27 cellular contexts compared by ENCODE assay signal in the genomic region with DNA sequence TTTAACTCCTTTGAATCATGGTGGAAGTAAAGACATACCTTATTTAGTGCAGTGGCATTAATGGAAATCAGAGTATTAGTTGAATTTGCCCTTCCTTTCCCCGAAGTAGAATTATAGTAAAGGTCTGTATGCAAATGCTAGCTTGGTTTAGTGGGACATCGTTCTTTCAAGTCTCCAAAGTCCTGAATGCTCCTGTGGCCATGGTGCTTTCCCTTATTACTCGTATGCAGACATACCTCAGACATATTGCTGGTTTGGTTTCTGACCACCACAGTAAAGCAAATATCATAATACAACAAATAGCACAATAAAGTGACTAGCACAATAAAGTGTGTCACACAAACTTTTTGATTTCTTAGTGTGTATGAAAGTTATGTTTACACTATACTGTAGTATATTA.
"Had no signal": no experiment of that assay in that cellular context is flagged by ENCODE, and none has a peak within 500 bp of the region (broad histone marks: within the 10 kb centered on the region; RNA-seq: fewer than 3 reads in every experiment).

No MANE protein-coding gene starts in this region.

- H2AFZ ChIP-seq: hepatocyte, neural progenitor cell, parathyroid adenoma had no signal

- H3K4me3 ChIP-seq: colonic mucosa, esophagus muscularis mucosa, gastroesophageal sphincter, heart left ventricle, hepatocyte, left lung, neural progenitor cell, right lobe of liver, thoracic aorta, tibial nerve, upper lobe of left lung, uterus had no signal

- DNase-seq: colonic mucosa; effector CD8-positive, alpha-beta T cell; foreskin keratinocyte; heart left ventricle; left cardiac atrium; left lung; mesendoderm; midbrain; naive thymus-derived CD4-positive, alpha-beta T cell; right lobe of liver; small intestine; stimulated activated CD4-positive, alpha-beta T cell treated with anti-CD3 and anti-CD28 coated beads, Interleukin-15, amount 100 ng/mL, for 24 hours; stimulated activated CD4-positive, alpha-beta T cell treated with anti-CD3 and anti-CD28 coated beads, Interleukin-2, amount 100 ng/mL, for 48 hours; stimulated activated naive CD4-positive, alpha-beta T cell treated with Interleukin-2 at 50 U/mL for 16 hours; upper lobe of left lung; uterus had no signal

- FAIRE-seq: endothelial cell of umbilical vein had no signal

- H3K27me3 Mint-ChIP-seq: dendritic cell treated with granulocyte-macrophage colony-stimulating factor and Interleukin-4, amounts not matched to agents 40 ng/mL and 50 ng/mL, for 4 days; naive thymus-derived CD4-positive, alpha-beta T cell; progenitor cell of endocrine pancreas had no signal

- H3K4me2 ChIP-seq: hepatocyte, neural progenitor cell had no signal

- H3K9me3 ChIP-seq: colonic mucosa, esophagus muscularis mucosa, gastroesophageal sphincter, left lung, right lobe of liver, thoracic aorta, upper lobe of left lung, uterus had no signal

- H3K27me3 ChIP-seq: colonic mucosa, esophagus muscularis mucosa, foreskin keratinocyte, gastroesophageal sphincter, heart left ventricle, hepatocyte, left lung, neural progenitor cell, right lobe of liver, tibial nerve, upper lobe of left lung, uterus had no signal

- ATAC-seq: foreskin keratinocyte; gastroesophageal sphincter; heart left ventricle; left cardiac atrium; left lung; naive thymus-derived CD4-positive, alpha-beta T cell; right lobe of liver had no signal

- H3K36me3 ChIP-seq: colonic mucosa, left lung, neural progenitor cell, right lobe of liver, thoracic aorta, upper lobe of left lung, uterus had no signal

- H3K9ac ChIP-seq: neural progenitor cell, parathyroid adenoma had no signal

- H3K27ac ChIP-seq: colonic mucosa, esophagus muscularis mucosa, foreskin keratinocyte, gastroesophageal sphincter, heart left ventricle, hepatocyte, left lung, neural progenitor cell, parathyroid adenoma, right lobe of liver, thoracic aorta, tibial nerve, upper lobe of left lung, uterus had no signal

- H3K9me3 Mint-ChIP-seq: dendritic cell treated with granulocyte-macrophage colony-stimulating factor and Interleukin-4, amounts not matched to agents 40 ng/mL and 50 ng/mL, for 4 days; naive thymus-derived CD4-positive, alpha-beta T cell; nephron; neural progenitor cell had no signal

- H3K4me1 Mint-ChIP-seq: nephron, neural progenitor cell had no signal

- H3K27ac Mint-ChIP-seq: dendritic cell treated with granulocyte-macrophage colony-stimulating factor and Interleukin-4, amounts not matched to agents 40 ng/mL and 50 ng/mL, for 4 days; naive thymus-derived CD4-positive, alpha-beta T cell; nephron; neural progenitor cell; progenitor cell of endocrine pancreas had no signal

- H3K4me1 ChIP-seq: colonic mucosa, heart left ventricle, left lung, tibial nerve, uterus had no signal

- H3K4me3 Mint-ChIP-seq: dendritic cell treated with granulocyte-macrophage colony-stimulating factor and Interleukin-4, amounts not matched to agents 40 ng/mL and 50 ng/mL, for 4 days; naive thymus-derived CD4-positive, alpha-beta T cell; nephron; neural progenitor cell had no signal
